Comparison of ENCODE assay signal across 9 cellular contexts in the genomic region with DNA sequence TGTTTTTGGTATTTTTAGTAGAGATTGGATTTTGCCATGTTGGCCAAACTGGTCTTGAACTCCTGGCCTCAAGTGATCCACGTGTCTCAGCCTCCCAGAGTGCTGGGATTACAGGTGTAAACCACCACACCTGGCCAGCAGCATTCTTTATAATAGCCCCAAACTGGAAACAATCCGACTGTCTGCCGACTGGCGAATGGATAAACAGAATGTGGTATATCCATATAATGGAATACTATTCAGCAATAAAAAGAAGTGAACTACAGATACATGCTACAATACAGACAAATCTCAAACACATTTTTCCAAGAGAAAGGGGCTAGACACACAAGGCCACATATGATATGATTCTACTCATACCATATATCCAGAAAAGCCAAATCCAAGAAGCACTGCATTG.
"Had no signal": no experiment of that assay in that cellular context is flagged by ENCODE, and none has a peak within 500 bp of the region (broad histone marks: within the 10 kb centered on the region; RNA-seq: fewer than 3 reads in every experiment).

No MANE protein-coding gene starts in this region.

- H3K27ac ChIP-seq: GM23248, HL-60 had no signal

- H3K4me1 ChIP-seq: HAP-1 had no signal

- H3K27ac Mint-ChIP-seq: HFFc6, IgD-negative memory B cell had no signal

- H3K4me3 ChIP-seq: GM23248, HAP-1 had no signal

- H3K36me3 ChIP-seq: HAP-1 had no signal

- H3K4me3 Mint-ChIP-seq: HFFc6, IgD-negative memory B cell had no signal

- H3K36me3 Mint-ChIP-seq: IgD-negative memory B cell had no signal

- DNase-seq: GM23248, GOT3, H7, HFFc6 had no signal

- H3K9me3 ChIP-seq: HAP-1 had no signal

- H3K4me1 Mint-ChIP-seq: IgD-negative memory B cell had no signal

- ATAC-seq: HCT116, HepG2 had no signal
